Comparison of ENCODE assay signal across 34 cellular contexts in genomic region chr9:133554729-133555128, GRCh38. TPM values are rescaled to one million over a fixed set of nuclear protein-coding genes. Genes with fewer than 3 reads are reported as not detected.
"Had no signal": no experiment of that assay in that cellular context is flagged by ENCODE, and none has a peak within 500 bp of the region (broad histone marks: within the 10 kb centered on the region; RNA-seq: fewer than 3 reads in every experiment).

No MANE protein-coding gene starts in this region.

- H3K9me3 ChIP-seq: esophagus muscularis mucosa, gastrocnemius medialis, heart left ventricle had no signal

- H3K36me3 Mint-ChIP-seq: activated naive CD8-positive, alpha-beta T cell; WTC11 had no signal

- ATAC-seq: activated T-cell treated with anti-CD3 and anti-CD28 coated beads, Interleukin-2, amount 50 U/mL, for 4 hours; activated T-helper 17 cell treated with anti-CD3 and anti-CD28 coated beads, Interleukin-2, amount 50 U/mL, for 72 hours; effector memory CD8-positive, alpha-beta T cell; foreskin keratinocyte; gastrocnemius medialis; heart left ventricle had no signal

- H3K27ac ChIP-seq: brain microvascular endothelial cell, esophagus muscularis mucosa, foreskin keratinocyte, gastrocnemius medialis, heart left ventricle, VCaP had no signal

- H3K9me3 Mint-ChIP-seq: activated CD4-positive, alpha-beta memory T cell treated with anti-CD3 and anti-CD28 coated beads, Interleukin-2, amount 10 ng/mL, durations not matched to agents 7 days and 5 days; activated CD4-positive, alpha-beta T cell treated with anti-CD3 and anti-CD28 coated beads, Interleukin-2, amount 10 ng/mL, durations not matched to agents 7 days and 5 days; activated T-cell treated with anti-CD3 and anti-CD28 coated beads, Interleukin-2, amount 50 U/mL, for 4 hours; activated T-helper 17 cell treated with anti-CD3 and anti-CD28 coated beads, Interleukin-2, amount 50 U/mL, for 72 hours; effector memory CD8-positive, alpha-beta T cell; WTC11 had no signal

- H3K4me3 ChIP-seq: esophagus muscularis mucosa, gastrocnemius medialis, heart left ventricle had no signal

- DNase-seq: activated CD4-positive, alpha-beta memory T cell treated with anti-CD3 and anti-CD28 coated beads, Interleukin-2, amount 10 ng/mL, durations not matched to agents 7 days and 5 days; activated CD4-positive, alpha-beta T cell treated with anti-CD3 and anti-CD28 coated beads for 1 hour; activated CD4-positive, alpha-beta T cell treated with anti-CD3 and anti-CD28 coated beads for 4 hours; activated CD4-positive, alpha-beta T cell treated with anti-CD3 and anti-CD28 coated beads, Interleukin-2, amount 10 ng/mL, durations not matched to agents 7 days and 5 days; activated CD4-positive, alpha-beta T cell treated with anti-CD3 and anti-CD28 coated beads, Interleukin-2, amount 50 U/mL, for 4 hours; activated CD8-positive, alpha-beta memory T cell treated with anti-CD3 and anti-CD28 coated beads for 24 hours; activated effector memory CD4-positive, alpha-beta T cell treated with Interleukin-2 at 50 U/mL for 16 hours; activated gamma-delta T cell treated with Interleukin-2 at 50 U/mL for 16 hours; activated naive CD4-positive, alpha-beta T cell treated with anti-CD3 and anti-CD28 coated beads, Interleukin-2, amount 50 U/mL, for 16 hours; activated naive CD4-positive, alpha-beta T cell treated with Interleukin-2 at 50 U/mL for 16 hours; activated T-cell treated with anti-CD3 and anti-CD28 coated beads, Interleukin-2, amount 50 U/mL, for 4 hours; amniotic stem cell; anterior cingulate cortex; brain microvascular endothelial cell; caudate nucleus; cortex of kidney; dermis blood vessel endothelial cell; effector CD4-positive, alpha-beta T cell; effector memory CD8-positive, alpha-beta T cell; erythroblast; foreskin keratinocyte; gastrocnemius medialis; glutamatergic neuron; heart left ventricle; T-helper 2 cell had no signal

- FAIRE-seq: astrocyte, colon had no signal

- H3K36me3 ChIP-seq: brain microvascular endothelial cell, gastrocnemius medialis had no signal

- H3K4me3 Mint-ChIP-seq: activated CD4-positive, alpha-beta memory T cell treated with anti-CD3 and anti-CD28 coated beads, Interleukin-2, amount 10 ng/mL, durations not matched to agents 7 days and 5 days; activated CD4-positive, alpha-beta T cell treated with anti-CD3 and anti-CD28 coated beads, Interleukin-2, amount 10 ng/mL, durations not matched to agents 7 days and 5 days; activated naive CD8-positive, alpha-beta T cell; activated T-cell treated with anti-CD3 and anti-CD28 coated beads, Interleukin-2, amount 50 U/mL, for 4 hours; activated T-helper 17 cell treated with anti-CD3 and anti-CD28 coated beads, Interleukin-2, amount 50 U/mL, for 72 hours; effector memory CD8-positive, alpha-beta T cell; WTC11 had no signal

- H3K27me3 ChIP-seq: brain microvascular endothelial cell, esophagus muscularis mucosa, foreskin keratinocyte, heart left ventricle had no signal

- H3K27ac Mint-ChIP-seq: activated CD4-positive, alpha-beta memory T cell treated with anti-CD3 and anti-CD28 coated beads, Interleukin-2, amount 10 ng/mL, durations not matched to agents 7 days and 5 days; activated CD4-positive, alpha-beta T cell treated with anti-CD3 and anti-CD28 coated beads, Interleukin-2, amount 10 ng/mL, durations not matched to agents 7 days and 5 days; activated naive CD8-positive, alpha-beta T cell; activated T-helper 17 cell treated with anti-CD3 and anti-CD28 coated beads, Interleukin-2, amount 50 U/mL, for 72 hours; effector memory CD8-positive, alpha-beta T cell; WTC11 had no signal

- H3K4me1 Mint-ChIP-seq: activated T-helper 17 cell treated with anti-CD3 and anti-CD28 coated beads, Interleukin-2, amount 50 U/mL, for 72 hours had no signal

- H3K4me1 ChIP-seq: foreskin keratinocyte had no signal

- H3K27me3 Mint-ChIP-seq: activated CD4-positive, alpha-beta T cell treated with anti-CD3 and anti-CD28 coated beads, Interleukin-2, amount 10 ng/mL, durations not matched to agents 7 days and 5 days had no signal

RNA-seq across cellular contexts. Expression of gene ADAMTSL2, which starts 20.2 kb away (rescaled TPM):
- total RNA-seq: activated CD4-positive, alpha-beta memory T cell treated with anti-CD3 and anti-CD28 coated beads, Interleukin-2, amount 10 ng/mL, durations not matched to agents 7 days and 5 days; activated CD4-positive, alpha-beta T cell treated with anti-CD3 and anti-CD28 coated beads, Interleukin-2, amount 10 ng/mL, durations not matched to agents 7 days and 5 days; activated T-helper 17 cell treated with anti-CD3 and anti-CD28 coated beads, Interleukin-2, amount 50 U/mL, for 72 hours; foreskin keratinocyte had no signal
- polyA plus RNA-seq: foreskin keratinocyte had no signal

RNA-seq across cellular contexts. Expression of gene MYMK, which starts 30.0 kb away (rescaled TPM):
- total RNA-seq: activated CD4-positive, alpha-beta memory T cell treated with anti-CD3 and anti-CD28 coated beads, Interleukin-2, amount 10 ng/mL, durations not matched to agents 7 days and 5 days; activated CD4-positive, alpha-beta T cell treated with anti-CD3 and anti-CD28 coated beads, Interleukin-2, amount 10 ng/mL, durations not matched to agents 7 days and 5 days; activated T-cell treated with anti-CD3 and anti-CD28 coated beads, Interleukin-2, amount 50 U/mL, for 4 hours; activated T-helper 17 cell treated with anti-CD3 and anti-CD28 coated beads, Interleukin-2, amount 50 U/mL, for 72 hours; astrocyte; chondrocyte; dermis blood vessel endothelial cell; esophagus muscularis mucosa; foreskin keratinocyte; gastrocnemius medialis; heart left ventricle; WTC11 had no signal
- polyA plus RNA-seq: adipose tissue, foreskin keratinocyte, heart left ventricle had no signal

RNA-seq across cellular contexts. Expression of gene FAM163B, which starts 54.5 kb away (rescaled TPM):
- total RNA-seq: activated CD4-positive, alpha-beta memory T cell treated with anti-CD3 and anti-CD28 coated beads, Interleukin-2, amount 10 ng/mL, durations not matched to agents 7 days and 5 days; activated CD4-positive, alpha-beta T cell treated with anti-CD3 and anti-CD28 coated beads, Interleukin-2, amount 10 ng/mL, durations not matched to agents 7 days and 5 days; activated T-cell treated with anti-CD3 and anti-CD28 coated beads, Interleukin-2, amount 50 U/mL, for 4 hours; activated T-helper 17 cell treated with anti-CD3 and anti-CD28 coated beads, Interleukin-2, amount 50 U/mL, for 72 hours; astrocyte; chondrocyte; dermis blood vessel endothelial cell; esophagus muscularis mucosa; foreskin keratinocyte; gastrocnemius medialis; heart left ventricle had no signal
- polyA plus RNA-seq: adipose tissue, foreskin keratinocyte had no signal
